ENCODE assay signal across 18 cellular contexts in the genomic region with DNA sequence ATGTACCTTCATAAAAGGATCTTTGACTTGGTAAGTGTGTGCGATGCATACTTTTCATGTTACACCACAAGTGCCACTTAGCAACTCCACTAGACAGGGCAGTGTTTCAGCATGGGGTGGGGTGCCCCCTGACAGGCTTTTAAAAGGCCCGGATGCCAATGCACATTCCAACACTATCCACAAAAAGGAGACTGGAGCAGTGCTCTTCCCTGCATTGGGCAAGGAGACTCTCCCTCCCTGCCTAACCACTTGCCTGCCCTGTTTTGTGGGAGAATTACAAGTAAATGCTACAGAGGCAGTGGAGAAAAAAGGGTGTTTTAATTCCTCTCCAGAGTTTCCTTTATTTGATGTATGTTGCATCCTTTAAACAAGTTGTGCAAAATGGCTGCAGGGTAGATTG. TPM values are rescaled to one million over a fixed set of nuclear protein-coding genes. Genes with fewer than 3 reads are reported as not detected.
DNase-seq lines count a peak whose midpoint lies in the region; ATAC-seq, FAIRE-seq and TF ChIP-seq lines count a peak whose summit lies in the region.
"Had no signal": no experiment of that assay in that cellular context is flagged by ENCODE, and none has a peak within 500 bp of the region (broad histone marks: within the 10 kb centered on the region; RNA-seq: fewer than 3 reads in every experiment).

No MANE protein-coding gene starts in this region.

- no peak overlapping the region for H3K14ac ChIP-seq in mesenchymal stem cell (ENCODE audit: low read length in 2 of 2)

- BruUV-seq in mammary epithelial cell (replicated peaks; lab: Mats Ljungman, UMichigan) (no TSS peak), MCF 10A (replicated peaks; lab: Mats Ljungman, UMichigan) (no TSS peak)

- no peak overlapping the region for H3K23ac ChIP-seq in mesenchymal stem cell (ENCODE audit: low read length in 2 of 2)

- CTCF ChIA-PET in mammary epithelial cell (lab: Charles Lee; ENCODE audit: low non-redundant PET) (no interaction called here), MCF 10A (lab: Yijun Ruan, JAX) (interaction anchor here (0.6 to 3.3 kb wide), 2 partner anchors 14 to 110 kb away, joined by 3 to 10 read pairs; no protein-coding TSS in a partner anchor)

- in situ Hi-C loops in mammary epithelial cell (cut with MboI; ENCODE audit: low sequenced_read_pairs in 2 of 2), result no loop called here

- DNase-seq in mammary epithelial cell (peak; percentile 55), MCF 10A (ENCODE audit: unreplicated experiment) (no peak), epithelial cell of esophagus (ENCODE audit: low read depth) (peak; percentile 44), mesenchymal stem cell (peak; percentile 54), urothelium cell line (ENCODE audit: low spot score) (peak; percentile 26), left colon (no peak), DMS153 (lab: John Stamatoyannopoulos, UW) (no peak)
- DNase-seq: 8988T; activated naive CD8-positive, alpha-beta T cell treated with anti-CD3 and anti-CD28 coated beads, Interleukin-2, amount 10 ng/mL, durations not matched to agents 7 days and 5 days; activated T-cell treated with anti-CD3 and anti-CD28 coated beads for 4 hours; dermis blood vessel endothelial cell; NCI-H2029 treated with DMSO at 0.1 percent for 48 hours; SW 1271; testis had no signal

- ATAC-seq in left colon (no peak), HG03565 (IDR thresholded peaks at IDR 0.05; ENCODE audit: unreplicated experiment) (no peak)
- ATAC-seq: K562 had no signal

- H3K9me3 Mint-ChIP-seq in MCF 10A (ENCODE audit: unreplicated experiment), result no peaks in the 10 kb centered on the region
- H3K9me3 Mint-ChIP-seq: activated naive CD8-positive, alpha-beta T cell treated with anti-CD3 and anti-CD28 coated beads, Interleukin-2, amount 10 ng/mL, durations not matched to agents 7 days and 5 days had no signal

- H4K91ac ChIP-seq in mesenchymal stem cell (ENCODE audit: low read length), result no peak overlapping the region

- peaks cover 12% of the 10 kb centered on the region for H3K4me1 Mint-ChIP-seq in MCF 10A (ENCODE audit: insufficient read depth, unreplicated experiment)

- no peaks in the 10 kb centered on the region for H3K27me3 ChIP-seq in mammary epithelial cell (ENCODE audit: insufficient read depth, low read length)
- no peaks in the 10 kb centered on the region for H3K27me3 ChIP-seq in mesenchymal stem cell (ENCODE audit: control insufficient read depth in 1 of 2, insufficient read depth in 1 of 2, low read length in 2 of 2)
- H3K27me3 ChIP-seq: testis had no signal

- H3K36me3 Mint-ChIP-seq in MCF 10A (ENCODE audit: insufficient read depth, unreplicated experiment), result no peaks in the 10 kb centered on the region
- H3K36me3 Mint-ChIP-seq: activated naive CD8-positive, alpha-beta T cell treated with anti-CD3 and anti-CD28 coated beads, Interleukin-2, amount 10 ng/mL, durations not matched to agents 7 days and 5 days had no signal

- H2AFZ ChIP-seq in mammary epithelial cell (ENCODE audit: low read depth, low read length) (no peak overlapping the region), mesenchymal stem cell (ENCODE audit: low read depth, low read length) (no peak overlapping the region)

- 14% methylated on average over 2 of the region's 2 CpGs for WGBS in mammary epithelial cell (ENCODE audit: low coverage, missing lambda C conversion rate)
- 18% methylated on average over 2 of the region's 2 CpGs for WGBS in mesenchymal stem cell

- H2BK15ac ChIP-seq in mesenchymal stem cell (ENCODE audit: low read depth, poor library complexity, severe bottlenecking), result no peak overlapping the region

- dilution Hi-C loops in mammary epithelial cell (cut with HindIII; ENCODE audit: low sequenced_read_pairs), result no loop called here

- no peak overlapping the region for H3K4ac ChIP-seq in mesenchymal stem cell (ENCODE audit: low read depth in 1 of 2, low read length in 2 of 2)

- POLR2A ChIA-PET in MCF 10A (lab: Yijun Ruan, JAX), result no interaction called here

- H3K4me2 ChIP-seq in mammary epithelial cell (ENCODE audit: insufficient read depth, low read depth, low read length), result no peak overlapping the region
- no peak overlapping the region for H3K4me2 ChIP-seq in mesenchymal stem cell (ENCODE audit: low read length, poor library complexity, severe bottlenecking)

- FAIRE-seq in urothelium cell line (lab: Jason Lieb, UNC), result no peak
- FAIRE-seq: frontal cortex, K562 had no signal

- H3K27ac ChIP-seq in mammary epithelial cell (ENCODE audit: insufficient read depth, low read depth, low read length), result no peak overlapping the region
- peak overlapping the region; percentile 45 for H3K27ac ChIP-seq in mesenchymal stem cell (ENCODE audit: low read length, poor library complexity, severe bottlenecking)
- H3K27ac ChIP-seq: neutrophil, testis had no signal

- H2BK12ac ChIP-seq in mesenchymal stem cell (ENCODE audit: low read length in 2 of 2), result no peak overlapping the region

- TF ChIP-seq CTCF in mammary epithelial cell (conservative IDR thresholded peaks at IDR 0.05 in 1 of 2, IDR thresholded peaks at IDR 0.05 in 1 of 2; ENCODE audit: extremely low read depth in 1 of 2, insufficient read depth in 1 of 2, low read depth in 1 of 2, low read length in 2 of 2) (no peak), MCF 10A (IDR thresholded peaks at IDR 0.05; ENCODE audit: unreplicated experiment) (no peak), epithelial cell of esophagus (IDR thresholded peaks at IDR 0.05; ENCODE audit: insufficient read depth, low read depth, low read length, missing control alignments) (no peak)

- no peak overlapping the region for H3K9ac ChIP-seq in mammary epithelial cell (ENCODE audit: insufficient read depth, low read length)
- no peak overlapping the region for H3K9ac ChIP-seq in mesenchymal stem cell (ENCODE audit: low read length)

- H3K27ac Mint-ChIP-seq in MCF 10A (ENCODE audit: low read depth, unreplicated experiment), result no peak overlapping the region
- H3K27ac Mint-ChIP-seq: activated naive CD8-positive, alpha-beta T cell treated with anti-CD3 and anti-CD28 coated beads, Interleukin-2, amount 10 ng/mL, durations not matched to agents 7 days and 5 days had no signal

- H3K27me3 Mint-ChIP-seq in MCF 10A (ENCODE audit: insufficient read depth, unreplicated experiment), result peaks cover 31% of the 10 kb centered on the region

- H3K9me3 ChIP-seq in mammary epithelial cell (replicated peaks; ENCODE audit: insufficient read depth, low read length), result no peaks in the 10 kb centered on the region
- H3K9me3 ChIP-seq in mesenchymal stem cell (ENCODE audit: control insufficient read depth, low read length), result no peaks in the 10 kb centered on the region
- H3K9me3 ChIP-seq: neutrophil, testis had no signal

- H3K36me3 ChIP-seq in mammary epithelial cell (ENCODE audit: insufficient read depth, low read length) (no peaks in the 10 kb centered on the region), mesenchymal stem cell (ENCODE audit: control insufficient read depth in 1 of 2, insufficient read depth in 2 of 2, low read depth in 1 of 2, low read length in 2 of 2) (no peaks in the 10 kb centered on the region)
- H3K36me3 ChIP-seq: neutrophil had no signal

- no peak overlapping the region for H4K8ac ChIP-seq in mesenchymal stem cell (ENCODE audit: low read length)

- H3K4me3 ChIP-seq in mammary epithelial cell (replicated peaks in 1 of 3; ENCODE audit: insufficient read depth in 1 of 3, low read depth in 2 of 3, low read length in 3 of 3) (no peak overlapping the region), epithelial cell of esophagus (ENCODE audit: low read length) (no peak overlapping the region), mesenchymal stem cell (ENCODE audit: insufficient read depth in 1 of 2, low read depth in 1 of 2, low read length in 2 of 2) (no peak overlapping the region)
- H3K4me3 ChIP-seq: K562, testis had no signal

- no peak overlapping the region for H3K4me3 Mint-ChIP-seq in MCF 10A (ENCODE audit: unreplicated experiment)
- H3K4me3 Mint-ChIP-seq: activated naive CD8-positive, alpha-beta T cell treated with anti-CD3 and anti-CD28 coated beads, Interleukin-2, amount 10 ng/mL, durations not matched to agents 7 days and 5 days had no signal

- H2BK120ac ChIP-seq in mesenchymal stem cell (ENCODE audit: low read depth, low read length), result no peak overlapping the region

- H3K4me1 ChIP-seq in mammary epithelial cell (ENCODE audit: insufficient read depth, low read length), result peaks cover 33% of the 10 kb centered on the region
- peaks cover 12% of the 10 kb centered on the region for H3K4me1 ChIP-seq in mesenchymal stem cell (ENCODE audit: control insufficient read depth, insufficient read depth, low read depth, low read length)
- H3K4me1 ChIP-seq: testis had no signal

- H2AK5ac ChIP-seq in mesenchymal stem cell (ENCODE audit: low read length, severe bottlenecking), result no peak overlapping the region

- no peak overlapping the region for H3K18ac ChIP-seq in mesenchymal stem cell (ENCODE audit: low read depth in 1 of 2, low read length in 2 of 2)

- no peaks in the 10 kb centered on the region for H3K79me1 ChIP-seq in mesenchymal stem cell (replicated peaks; ENCODE audit: low read length, poor library complexity, severe bottlenecking)

- H4K20me1 ChIP-seq in mammary epithelial cell (ENCODE audit: insufficient read depth, low read length), result no peaks in the 10 kb centered on the region

- H3K79me2 ChIP-seq in mammary epithelial cell (ENCODE audit: insufficient read depth, low read length), result no peaks in the 10 kb centered on the region

- H2BK5ac ChIP-seq in mesenchymal stem cell (ENCODE audit: low read depth, low read length, poor library complexity, severe bottlenecking), result no peak overlapping the region

- intact Hi-C loops in mammary epithelial cell (cut with micrococcal nuclease), result no loop called here
- intact Hi-C loops in MCF 10A (cut with micrococcal nuclease), result no loop called here
- intact Hi-C loops in left colon (cut with DNase I, micrococcal nuclease), result loop anchor here in 1 of 2 donors (5.0 kb wide), 1 partner anchor 166 kb away; no protein-coding TSS in a partner anchor

RNA-seq across cellular contexts. Expression of gene RARB, which starts 1.7 kb away (rescaled TPM):
- 1 to 10 TPM in 1 of 2 donors, under 1 TPM in 1; 0.59 to 8.2 TPM for total RNA-seq in mammary epithelial cell
- polyA plus RNA-seq in mammary epithelial cell, result 0.08 TPM
- polyA minus RNA-seq in mammary epithelial cell, result 9.0 TPM
- not detected in 2 replicates for total RNA-seq in MCF 10A (2022)
- 1.1 TPM for polyA plus RNA-seq in mesenchymal stem cell (2013, experiment 1 of 2)
- 1.2 TPM for polyA plus RNA-seq in mesenchymal stem cell (2013, experiment 2 of 2)
- total RNA-seq in left colon, result 1 to 10 TPM; 1.2 to 4.3 TPM
- total RNA-seq: activated naive CD8-positive, alpha-beta T cell treated with anti-CD3 and anti-CD28 coated beads, Interleukin-2, amount 10 ng/mL, durations not matched to agents 7 days and 5 days had no signal

Comparison
In these comparisons a context has a peak if more than half of its experiments do, and no peak if none do; other contexts are left out.
1. DNase-seq: peak in mammary epithelial cell (single experiment), epithelial cell of esophagus (single experiment), mesenchymal stem cell (single experiment) and urothelium cell line (single experiment); none in MCF 10A (single experiment), left colon (0 of 2) and DMS153 (single experiment).